In genomic region chr3:52364322-52364721, GRCh38 we compare ENCODE assay signal across 18 cellular contexts. TPM values are rescaled to one million over a fixed set of nuclear protein-coding genes. Genes with fewer than 3 reads are reported as not detected.
DNase-seq lines count a peak whose midpoint lies in the region; ATAC-seq, FAIRE-seq and TF ChIP-seq lines count a peak whose summit lies in the region.
"Had no signal": no experiment of that assay in that cellular context is flagged by ENCODE, and none has a peak within 500 bp of the region (broad histone marks: within the 10 kb centered on the region; RNA-seq: fewer than 3 reads in every experiment).

No MANE protein-coding gene starts in this region.

- H3K27ac Mint-ChIP-seq in stimulated activated effector memory CD8-positive, alpha-beta T cell treated with anti-CD3 and anti-CD28 coated beads, Interleukin-12 subunit alpha, Interleukin-12 subunit beta, amount 100 ng/mL, for 72 hours, result peak overlapping the region; percentile 1
- H3K27ac Mint-ChIP-seq in mesothelial cell of epicardium, result no peak overlapping the region
- H3K27ac Mint-ChIP-seq: GM23338 had no signal

- H3K79me2 ChIP-seq in Karpas-422 (ENCODE audit: low read length), result no peaks in the 10 kb centered on the region

- no peak overlapping the region for H2AFZ ChIP-seq in Karpas-422 (ENCODE audit: low read length)
- H2AFZ ChIP-seq: GM23338 had no signal

- peaks cover 13% of the 10 kb centered on the region for H3K36me3 Mint-ChIP-seq in stimulated activated effector memory CD8-positive, alpha-beta T cell treated with anti-CD3 and anti-CD28 coated beads, Interleukin-12 subunit alpha, Interleukin-12 subunit beta, amount 100 ng/mL, for 72 hours
- no peaks in the 10 kb centered on the region for H3K36me3 Mint-ChIP-seq in mesothelial cell of epicardium

- ATAC-seq in stimulated activated effector memory CD8-positive, alpha-beta T cell treated with anti-CD3 and anti-CD28 coated beads, Interleukin-12 subunit alpha, Interleukin-12 subunit beta, amount 100 ng/mL, for 72 hours, result no peak
- ATAC-seq: GM23338 had no signal

- H3K4me3 Mint-ChIP-seq in stimulated activated effector memory CD8-positive, alpha-beta T cell treated with anti-CD3 and anti-CD28 coated beads, Interleukin-12 subunit alpha, Interleukin-12 subunit beta, amount 100 ng/mL, for 72 hours, result no peak overlapping the region
- no peak overlapping the region for H3K4me3 Mint-ChIP-seq in mesothelial cell of epicardium
- H3K4me3 Mint-ChIP-seq: CD8-positive, alpha-beta memory T cell; GM23338 had no signal

- H4K20me1 ChIP-seq in Karpas-422 (ENCODE audit: insufficient read depth, low read depth, low read length), result peaks cover 3% of the 10 kb centered on the region; the same call in 1 of the 2 replicates
- H4K20me1 ChIP-seq: BLaER1 had no signal

- H3K9me3 ChIP-seq in Karpas-422 (ENCODE audit: low read length), result no peaks in the 10 kb centered on the region
- H3K9me3 ChIP-seq: BLaER1, HAP-1 had no signal

- no peaks in the 10 kb centered on the region for H3K27me3 Mint-ChIP-seq in mesothelial cell of epicardium (ENCODE audit: low read depth)

- H3K27me3 ChIP-seq in bronchial epithelial cell (ENCODE audit: control insufficient read depth, insufficient read depth, low read length), result peaks cover 2% of the 10 kb centered on the region
- H3K27me3 ChIP-seq in Karpas-422 (ENCODE audit: low read length), result no peaks in the 10 kb centered on the region
- H3K27me3 ChIP-seq: BLaER1 had no signal

- no peaks in the 10 kb centered on the region for H3K4me1 Mint-ChIP-seq in stimulated activated effector memory CD8-positive, alpha-beta T cell treated with anti-CD3 and anti-CD28 coated beads, Interleukin-12 subunit alpha, Interleukin-12 subunit beta, amount 100 ng/mL, for 72 hours
- H3K4me1 Mint-ChIP-seq in mesothelial cell of epicardium, result peaks cover 10% of the 10 kb centered on the region
- H3K4me1 Mint-ChIP-seq: CD8-positive, alpha-beta memory T cell had no signal

- no peak overlapping the region for H3K27ac ChIP-seq in Karpas-422 (ENCODE audit: low read length)
- H3K27ac ChIP-seq: 22Rv1, BLaER1 had no signal

- no peak overlapping the region for H3K4me2 ChIP-seq in Karpas-422 (ENCODE audit: low read depth, low read length, poor library complexity, severe bottlenecking)
- H3K4me2 ChIP-seq: BLaER1, GM23338 had no signal

- TF ChIP-seq CTCF in bronchial epithelial cell (IDR thresholded peaks at IDR 0.05; ENCODE audit: insufficient read depth, low read length, severe bottlenecking) (no peak), mesothelial cell of epicardium (IDR thresholded peaks at IDR 0.05; ENCODE audit: unreplicated experiment) (no peak)

- H3K9ac ChIP-seq in Karpas-422 (ENCODE audit: low read length), result no peak overlapping the region
- H3K9ac ChIP-seq: BLaER1 had no signal

- no peaks in the 10 kb centered on the region for H3K9me3 Mint-ChIP-seq in stimulated activated effector memory CD8-positive, alpha-beta T cell treated with anti-CD3 and anti-CD28 coated beads, Interleukin-12 subunit alpha, Interleukin-12 subunit beta, amount 100 ng/mL, for 72 hours
- H3K9me3 Mint-ChIP-seq in mesothelial cell of epicardium, result no peaks in the 10 kb centered on the region
- H3K9me3 Mint-ChIP-seq: CD8-positive, alpha-beta memory T cell; GM23338 had no signal

- H3K4me1 ChIP-seq in Karpas-422 (ENCODE audit: low read length), result no peaks in the 10 kb centered on the region
- H3K4me1 ChIP-seq: HAP-1 had no signal

- H3K4me3 ChIP-seq in bronchial epithelial cell (ENCODE audit: low read depth, low read length) (no peak overlapping the region), Karpas-422 (ENCODE audit: low read length) (no peak overlapping the region)
- H3K4me3 ChIP-seq: BLaER1, GM23338, HAP-1 had no signal

- FAIRE-seq in bronchial epithelial cell (lab: Jason Lieb, UNC), result peak; percentile 77
- FAIRE-seq: G401.6, GM12892 had no signal

- H3K9me2 ChIP-seq in Karpas-422 (replicated peaks; ENCODE audit: insufficient read depth, low read length), result no peaks in the 10 kb centered on the region

- H3K36me3 ChIP-seq in bronchial epithelial cell (ENCODE audit: control insufficient read depth, insufficient read depth, low read length), result no peaks in the 10 kb centered on the region
- H3K36me3 ChIP-seq in Karpas-422 (ENCODE audit: insufficient read depth, low read length), result no peaks in the 10 kb centered on the region
- H3K36me3 ChIP-seq: HAP-1 had no signal

- DNase-seq in DMS79 treated with DMSO at 0.1 percent for 48 hours (lab: John Stamatoyannopoulos, UW), result peak; percentile 46
- no peak for DNase-seq in DMS79 (lab: John Stamatoyannopoulos, UW)
- peak; percentile 30 for DNase-seq in NCI-H345 (lab: John Stamatoyannopoulos, UW)
- DNase-seq in bronchial epithelial cell (ENCODE audit: low read depth), result no peak
- no peak for DNase-seq in stimulated activated effector memory CD8-positive, alpha-beta T cell treated with anti-CD3 and anti-CD28 coated beads, Interleukin-12 subunit alpha, Interleukin-12 subunit beta, amount 100 ng/mL, for 72 hours (ENCODE audit: low spot score in 2 of 2)
- DNase-seq in mesothelial cell of epicardium (ENCODE audit: low spot score in 2 of 2, unreplicated experiment in 2 of 2), result no peak
- no peak for DNase-seq in Karpas-422
- no peak for DNase-seq in NOMO-1 (lab: John Stamatoyannopoulos, UW; ENCODE audit: unreplicated experiment in 2 of 2)
- DNase-seq: Calu3; CD8-positive, alpha-beta memory T cell; DMS 273 treated with DMSO at 0.1 percent for 48 hours; EL had no signal

RNA-seq across cellular contexts. Expression of gene BAP1, which starts 45.5 kb away (rescaled TPM):
- total RNA-seq in bronchial epithelial cell (54.2 and 70.0 TPM in 2 replicates), mesothelial cell of epicardium (96.2 to 106 TPM (median 104 TPM) in 3 replicates)
- 45.4 and 91.1 TPM in 2 replicates for total RNA-seq in Karpas-422 (2014; rRNA removed; shearing (Covaris generic); ENCODE audit: low replicate concordance)

RNA-seq across cellular contexts. Expression of gene PHF7, which starts 46.1 kb away (rescaled TPM):
- total RNA-seq in bronchial epithelial cell (5.3 and 9.0 TPM in 2 replicates), mesothelial cell of epicardium (4.1 to 6.6 TPM (median 5.3 TPM) in 3 replicates)
- total RNA-seq in Karpas-422 (2014; rRNA removed; shearing (Covaris generic); ENCODE audit: low replicate concordance), result 5.1 and 9.5 TPM in 2 replicates

RNA-seq across cellular contexts. Expression of gene DNAH1, which starts 48.2 kb away (rescaled TPM):
- total RNA-seq in bronchial epithelial cell, result 0.79 and 1.2 TPM in 2 replicates
- 8.2 to 9.5 TPM (median 8.4 TPM) in 3 replicates for total RNA-seq in mesothelial cell of epicardium
- 2.9 and 8.3 TPM in 2 replicates for total RNA-seq in Karpas-422 (2014; rRNA removed; shearing (Covaris generic); ENCODE audit: low replicate concordance)

Comparison
In these comparisons a context has a peak if more than half of its experiments do, and no peak if none do; other contexts are left out.
1. DNase-seq: peak in DMS79 treated with DMSO at 0.1 percent for 48 hours (single experiment) and NCI-H345 (single experiment); none in DMS79 (single experiment), bronchial epithelial cell (single experiment), stimulated activated effector memory CD8-positive, alpha-beta T cell treated with anti-CD3 and anti-CD28 coated beads, Interleukin-12 subunit alpha, Interleukin-12 subunit beta, amount 100 ng/mL, for 72 hours (0 of 2), mesothelial cell of epicardium (0 of 2), Karpas-422 (single experiment) and NOMO-1 (0 of 2).